In genomic region chr1:189681252-189681919, GRCh38 we compare ENCODE assay signal across 12 cellular contexts.
DNase-seq lines count a peak whose midpoint lies in the region; ATAC-seq and TF ChIP-seq lines count a peak whose summit lies in the region.
"Had no signal": no experiment of that assay in that cellular context is flagged by ENCODE, and none has a peak within 500 bp of the region (broad histone marks: within the 10 kb centered on the region; RNA-seq: fewer than 3 reads in every experiment).

No MANE protein-coding gene starts in this region.

- intact Hi-C loops in left ventricle myocardium superior (cut with micrococcal nuclease): no loop called here

- no peak for TF ChIP-seq CTCF in GM10266 (IDR thresholded peaks at IDR 0.05; ENCODE audit: control insufficient read depth, insufficient read depth, low read depth, missing control alignments)

- ATAC-seq in GM19463 (IDR thresholded peaks at IDR 0.05; ENCODE audit: unreplicated experiment) (peak; percentile 84), HG03108 (IDR thresholded peaks at IDR 0.05; ENCODE audit: unreplicated experiment) (peak; percentile 80), left ventricle myocardium superior (no peak)
- ATAC-seq: stimulated activated naive CD8-positive, alpha-beta T cell treated with anti-CD3 and anti-CD28 coated beads, Interleukin-15, amount 100 ng/mL, for 72 hours had no signal

- DNase-seq in Caki2 (ENCODE audit: low read depth) (peak; percentile 39), NCI-H748 (lab: John Stamatoyannopoulos, UW; ENCODE audit: unreplicated experiment) (peak; percentile 63), GM10266 (ENCODE audit: extremely low spot score) (no peak), left ventricle myocardium superior (no peak), GM19240 (ENCODE audit: insufficient read length, low spot score) (no peak)
- no peak for DNase-seq in stimulated activated CD4-positive, alpha-beta T cell treated with anti-CD3 and anti-CD28 coated beads, Interleukin-4, amount 100 ng/mL, for 4 hours
- DNase-seq: activated CD4-positive, alpha-beta T cell treated with anti-CD3 and anti-CD28 coated beads, Interleukin-2, amount 10 ng/mL, durations not matched to agents 24 days and 14 days; activated T-cell treated with anti-CD3 and anti-CD28 coated beads, Interleukin-2, amount 50 U/mL, for 24 hours; Right ventricle myocardium superior; stimulated activated naive CD8-positive, alpha-beta T cell treated with anti-CD3 and anti-CD28 coated beads, Interleukin-15, amount 100 ng/mL, for 72 hours had no signal

- in situ Hi-C loops in Caki2 (cut with HindIII; ENCODE audit: low pct_unique_long_range_greater_than_20kb, low sequenced_read_pairs): no loop called here

Comparison
In these comparisons a context has a peak if more than half of its experiments do, and no peak if none do; other contexts are left out.
1. DNase-seq: peak in Caki2 (single experiment) and NCI-H748 (single experiment); none in GM10266 (single experiment), left ventricle myocardium superior (single experiment), stimulated activated CD4-positive, alpha-beta T cell treated with anti-CD3 and anti-CD28 coated beads, Interleukin-4, amount 100 ng/mL, for 4 hours (0 of 2) and GM19240 (single experiment).